ENCODE assay signal across 8 cellular contexts in genomic region chr1:92536593-92537332, GRCh38. TPM values are rescaled to one million over a fixed set of nuclear protein-coding genes. Genes with fewer than 3 reads are reported as not detected.
A peak's percentile ranks its signal among the peaks of the same experiment; 100 is the strongest.
DNase-seq lines count a peak whose midpoint lies in the region; ATAC-seq and TF ChIP-seq lines count a peak whose summit lies in the region.

No MANE protein-coding gene starts in this region.

- H3K9me3 Mint-ChIP-seq in activated CD4-positive, alpha-beta T cell treated with anti-CD3 and anti-CD28 coated beads, Interleukin-2, amount 10 ng/mL, durations not matched to agents 24 days and 14 days, result peaks cover 11% of the 10 kb centered on the region

- H3K27me3 Mint-ChIP-seq in activated CD4-positive, alpha-beta T cell treated with anti-CD3 and anti-CD28 coated beads, Interleukin-2, amount 10 ng/mL, durations not matched to agents 24 days and 14 days, result no peaks in the 10 kb centered on the region

- H3K4me3 ChIP-seq in SK-N-SH (ENCODE audit: low read depth in 2 of 2, low read length in 1 of 2) (no peak overlapping the region), HAP-1 (no peak overlapping the region), coronary artery (no peak overlapping the region)

- TF ChIP-seq CTCF in SK-N-SH (IDR thresholded peaks at IDR 0.05), result no peak
- TF ChIP-seq CTCF in coronary artery (IDR thresholded peaks at IDR 0.05), result no peak

- H3K27me3 ChIP-seq in SK-N-SH (ENCODE audit: insufficient read depth), result no peaks in the 10 kb centered on the region
- no peaks in the 10 kb centered on the region for H3K27me3 ChIP-seq in HAP-1 (ENCODE audit: low read depth)

- H3K4me3 Mint-ChIP-seq in activated CD4-positive, alpha-beta T cell treated with anti-CD3 and anti-CD28 coated beads, Interleukin-2, amount 10 ng/mL, durations not matched to agents 24 days and 14 days, result peak overlapping the region; percentile 55

- peaks cover 7% of the 10 kb centered on the region for H3F3A ChIP-seq in SK-N-SH (replicated peaks; ENCODE audit: insufficient read depth)

- H3K79me2 ChIP-seq in SK-N-SH (ENCODE audit: insufficient read depth), result no peaks in the 10 kb centered on the region; the same call in 1 of the 2 replicates

- POLR2A ChIA-PET in SK-N-SH (lab: Yijun Ruan, JAX), result no interaction called here

- no peak overlapping the region for H3K9ac ChIP-seq in SK-N-SH

- H3K4me1 Mint-ChIP-seq in activated CD4-positive, alpha-beta T cell treated with anti-CD3 and anti-CD28 coated beads, Interleukin-2, amount 10 ng/mL, durations not matched to agents 24 days and 14 days, result peaks cover 72% of the 10 kb centered on the region

- H2AFZ ChIP-seq in SK-N-SH (ENCODE audit: low read depth), result 0 out of 2 replicates have a peak overlapping the region, but pooled peaks have one; percentile 40

- H4K20me1 ChIP-seq in SK-N-SH (ENCODE audit: insufficient read depth), result no peaks in the 10 kb centered on the region

- no peaks in the 10 kb centered on the region for H3K9me2 ChIP-seq in SK-N-SH

- peak; percentile 87 for DNase-seq in activated CD4-positive, alpha-beta T cell treated with anti-CD3 and anti-CD28 coated beads, Interleukin-2, amount 10 ng/mL, durations not matched to agents 24 days and 14 days
- DNase-seq in activated CD4-positive, alpha-beta T cell treated with anti-CD3 and anti-CD28 coated beads for 1 hour, result no peak
- DNase-seq in SK-N-SH (no peak), iris pigment epithelial cell (ENCODE audit: low read depth) (peak; percentile 74), HAP-1 (ENCODE audit: low spot score in 2 of 2) (no peak), H4 (ENCODE audit: low spot score) (no peak), coronary artery (ENCODE audit: low spot score) (no peak)

- no peak for TF ChIP-seq RAD21 in SK-N-SH (IDR thresholded peaks at IDR 0.05; ENCODE audit: low read length)

- in situ Hi-C loops in HAP-1 (cut with MboI; ENCODE audit: low sequenced_read_pairs), result no loop called here

- H3K36me3 ChIP-seq in SK-N-SH (replicated peaks in 1 of 2; ENCODE audit: control insufficient read depth in 1 of 2, insufficient read depth in 2 of 2, low read length in 1 of 2), result peaks cover 0 to 8% of the 10 kb centered on the region in 2 experiments
- H3K36me3 ChIP-seq in HAP-1 (replicated peaks), result no peaks in the 10 kb centered on the region

- WGBS in SK-N-SH (ENCODE audit: low lambda C conversion rate), result 74% methylated on average over 3 of the region's 3 CpGs

- no peaks in the 10 kb centered on the region for H3K9me3 ChIP-seq in SK-N-SH
- no peaks in the 10 kb centered on the region for H3K9me3 ChIP-seq in HAP-1

- peaks cover 0 to 13% of the 10 kb centered on the region in 2 experiments; a peak in 2 of 4 replicates for H3K4me1 ChIP-seq in SK-N-SH (ENCODE audit: control insufficient read depth in 1 of 2, insufficient read depth in 2 of 2, low read depth in 1 of 2, low read length in 1 of 2)
- no peaks in the 10 kb centered on the region for H3K4me1 ChIP-seq in HAP-1

- H3K27ac Mint-ChIP-seq in activated CD4-positive, alpha-beta T cell treated with anti-CD3 and anti-CD28 coated beads, Interleukin-2, amount 10 ng/mL, durations not matched to agents 24 days and 14 days, result peak overlapping the region; percentile 91

- CTCF ChIA-PET in SK-N-SH (lab: Yijun Ruan, JAX), result interaction anchor here (0.5 kb wide), 1 partner anchor 15 kb away, joined by 3 read pairs; no protein-coding TSS in a partner anchor

- peak; percentile 61 for ATAC-seq in HG02852 (IDR thresholded peaks at IDR 0.05; ENCODE audit: unreplicated experiment)

- H3K36me3 Mint-ChIP-seq in activated CD4-positive, alpha-beta T cell treated with anti-CD3 and anti-CD28 coated beads, Interleukin-2, amount 10 ng/mL, durations not matched to agents 24 days and 14 days (ENCODE audit: low read depth), result peaks cover 47% of the 10 kb centered on the region

- intact Hi-C loops in activated CD4-positive, alpha-beta T cell treated with anti-CD3 and anti-CD28 coated beads, Interleukin-2, amount 10 ng/mL, durations not matched to agents 24 days and 14 days (cut with micrococcal nuclease), result loop anchor here (1.0 to 10.0 kb wide), 4 partner anchors 34 to 982 kb away; no protein-coding TSS in a partner anchor

- TF ChIP-seq EP300 in SK-N-SH (IDR thresholded peaks at IDR 0.05; ENCODE audit: borderline replicate concordance in 1 of 2, low read depth in 1 of 2, low read length in 1 of 2), result no peak

- no peak overlapping the region for H3K4me2 ChIP-seq in SK-N-SH

- peak overlapping the region in 1 of 2 experiments; percentile 18; a peak in 1 of 4 replicates for H3K27ac ChIP-seq in SK-N-SH (ENCODE audit: low read depth in 2 of 2, low read length in 1 of 2)
- no peak overlapping the region for H3K27ac ChIP-seq in coronary artery

TF ChIP-seq in SK-N-SH, 30 proteins besides CTCF, POLR2A, EP300 and RAD21:
- no peak for TF ChIP-seq TAF1 (IDR thresholded peaks at IDR 0.05; ENCODE audit: borderline replicate concordance, low read depth, low read length)
- TF ChIP-seq USF1 (IDR thresholded peaks at IDR 0.05; ENCODE audit: borderline replicate concordance, low read depth), result peak; percentile 54; the same call in 1 of the 2 replicates
- no peak for TF ChIP-seq SIN3A (IDR thresholded peaks at IDR 0.05; ENCODE audit: borderline replicate concordance, low read depth, low read length)
- TF ChIP-seq YY1 (IDR thresholded peaks at IDR 0.05; ENCODE audit: low read depth), result no peak
- peak; percentile 33; the same call in 1 of the 2 replicates for TF ChIP-seq FOSL2 (IDR thresholded peaks at IDR 0.05; ENCODE audit: borderline replicate concordance, low read depth)
- peak; percentile 21; the same call in 1 of the 2 replicates for TF ChIP-seq JUND (IDR thresholded peaks at IDR 0.05)
- no peak for TF ChIP-seq RXRA (IDR thresholded peaks at IDR 0.05; ENCODE audit: borderline replicate concordance, low read depth)

RNA-seq across cellular contexts. Expression of gene GFI1, which starts 50.0 kb away (rescaled TPM):
- 85.1 and 87.1 TPM in 2 replicates for total RNA-seq in activated CD4-positive, alpha-beta T cell treated with anti-CD3 and anti-CD28 coated beads, Interleukin-2, amount 10 ng/mL, durations not matched to agents 24 days and 14 days
- 0.18 and 0.19 TPM in 2 replicates for polyA plus RNA-seq in SK-N-SH (2012; rRNA removed)
- polyA plus RNA-seq in SK-N-SH (2012; cell fraction: cytosol; rRNA removed), result 0.08 and 0.12 TPM in 2 replicates
- polyA plus RNA-seq in SK-N-SH (2012; cell fraction: nucleus; rRNA removed), result 0.62 and 0.69 TPM in 2 replicates
- total RNA-seq in H4 (2014; rRNA removed; shearing (Covaris generic)), result 0.17 and 0.80 TPM in 2 replicates

Comparison
In these comparisons a context has a peak if more than half of its experiments do, and no peak if none do; other contexts are left out.
1. DNase-seq: peak in activated CD4-positive, alpha-beta T cell treated with anti-CD3 and anti-CD28 coated beads, Interleukin-2, amount 10 ng/mL, durations not matched to agents 24 days and 14 days (single experiment) and iris pigment epithelial cell (single experiment); none in activated CD4-positive, alpha-beta T cell treated with anti-CD3 and anti-CD28 coated beads for 1 hour (single experiment), SK-N-SH (single experiment), HAP-1 (0 of 2), H4 (single experiment) and coronary artery (single experiment).
2. RNA of gene GFI1, which starts 50.0 kb away (total RNA-seq): 85.1 to 87.1 TPM in activated CD4-positive, alpha-beta T cell treated with anti-CD3 and anti-CD28 coated beads, Interleukin-2, amount 10 ng/mL, durations not matched to agents 24 days and 14 days; 0.17 to 0.80 TPM in H4; every median in the first group is over 10 times any median in the second.